Comparison of ENCODE assay signal across 9 cellular contexts in genomic region chr1:171257207-171258052, GRCh38. TPM values are rescaled to one million over a fixed set of nuclear protein-coding genes. Genes with fewer than 3 reads are reported as not detected.
DNase-seq lines count a peak whose midpoint lies in the region; ATAC-seq and TF ChIP-seq lines count a peak whose summit lies in the region.
"Had no signal": no experiment of that assay in that cellular context is flagged by ENCODE, and none has a peak within 500 bp of the region (broad histone marks: within the 10 kb centered on the region; RNA-seq: fewer than 3 reads in every experiment).

No MANE protein-coding gene starts in this region.

- no peaks in the 10 kb centered on the region for H3K9me3 ChIP-seq in right cardiac atrium (ENCODE audit: control insufficient read depth, low read length)
- no peaks in the 10 kb centered on the region for H3K9me3 ChIP-seq in testis
- H3K9me3 ChIP-seq: SJCRH30 had no signal

- peak; percentile 5 for DNase-seq in NCI-H1105 treated with DMSO at 0.1 percent for 48 hours (lab: John Stamatoyannopoulos, UW)
- DNase-seq in NCI-H1105 (lab: John Stamatoyannopoulos, UW): no peak
- peak; percentile 41 for DNase-seq in astrocyte of the hippocampus (ENCODE audit: low read depth, low spot score)
- peak; percentile 19 to 67 (median 51) for DNase-seq in right cardiac atrium
- peak; percentile 57 for DNase-seq in testis
- no peak for DNase-seq in NCI-H526 treated with DMSO at 0.1 percent for 48 hours (lab: John Stamatoyannopoulos, UW)
- DNase-seq in KG1 (lab: John Stamatoyannopoulos, UW): no peak
- DNase-seq: SJCRH30 had no signal

- no peak overlapping the region for H3K27ac ChIP-seq in right cardiac atrium (ENCODE audit: low read length)
- H3K27ac ChIP-seq in testis: no peak overlapping the region
- H3K27ac ChIP-seq: SJCRH30 had no signal

- no peak overlapping the region for H3K4me3 ChIP-seq in right cardiac atrium (ENCODE audit: low read length)
- H3K4me3 ChIP-seq in testis: no peak overlapping the region
- H3K4me3 ChIP-seq: SJCRH30 had no signal

- ATAC-seq in right cardiac atrium: peak; percentile 62 to 66
- ATAC-seq in HG03469 (IDR thresholded peaks at IDR 0.05; ENCODE audit: unreplicated experiment): no peak

- TF ChIP-seq POLR2A in testis (IDR thresholded peaks at IDR 0.05): no peak

- no peaks in the 10 kb centered on the region for H3K27me3 ChIP-seq in right cardiac atrium (ENCODE audit: control insufficient read depth, insufficient read depth)
- no peaks in the 10 kb centered on the region for H3K27me3 ChIP-seq in testis
- H3K27me3 ChIP-seq: SJCRH30 had no signal

- no peaks in the 10 kb centered on the region for H3K36me3 ChIP-seq in testis (ENCODE audit: low read depth, missing control alignments)
- H3K36me3 ChIP-seq: SJCRH30 had no signal

- H3K4me1 ChIP-seq in right cardiac atrium (ENCODE audit: control insufficient read depth, insufficient read depth, low read length): peaks cover 3% of the 10 kb centered on the region
- H3K4me1 ChIP-seq in testis: peaks cover 12% of the 10 kb centered on the region

- WGBS in right cardiac atrium: 43% methylated on average over 11 of the region's 11 CpGs
- WGBS in testis, 2 donors: 50 to 61% methylated on average over 9 to 11 of the region's 11 CpGs

- no peak for TF ChIP-seq CTCF in testis (IDR thresholded peaks at IDR 0.05)

- intact Hi-C loops in right cardiac atrium (cut with DNase I): no loop called here
- intact Hi-C loops in testis (cut with DNase I; ENCODE audit: low total_unique reads): no loop called here

RNA-seq across cellular contexts. Expression of gene FMO1, which starts 9.1 kb away (rescaled TPM):
- under 1 TPM in 3 of 4 donors, not detected in 1; 0.21 to 0.60 (median 0.25) TPM for total RNA-seq in right cardiac atrium
- 0.61 TPM for polyA plus RNA-seq in right cardiac atrium
- 1 to 10 TPM in 1 of 2 donors, not detected in 1; 1.7 TPM for total RNA-seq in testis
- 3.7 TPM for polyA plus RNA-seq in testis (ENCODE audit: insufficient read depth, low read depth, low replicate concordance)
- total RNA-seq: SJCRH30 had no signal

RNA-seq across cellular contexts. Expression of gene FMO4, which starts 56.6 kb away (rescaled TPM):
- total RNA-seq in right cardiac atrium (1 to 10 TPM; 2.8 to 6.3 (median 4.1) TPM), testis (1 to 10 TPM; 3.1 to 4.2 TPM)
- polyA plus RNA-seq in right cardiac atrium (5.5 TPM), testis (ENCODE audit: insufficient read depth, low read depth, low replicate concordance) (3.6 TPM)

Comparison
In these comparisons a context has a peak if more than half of its experiments do, and no peak if none do; other contexts are left out.
1. DNase-seq: peak in NCI-H1105 treated with DMSO at 0.1 percent for 48 hours (single experiment), astrocyte of the hippocampus (single experiment), right cardiac atrium (3 of 3) and testis (single experiment); none in NCI-H1105 (single experiment), NCI-H526 treated with DMSO at 0.1 percent for 48 hours (single experiment) and KG1 (single experiment).